Comparison of ENCODE assay signal across 26 cellular contexts in the genomic region with DNA sequence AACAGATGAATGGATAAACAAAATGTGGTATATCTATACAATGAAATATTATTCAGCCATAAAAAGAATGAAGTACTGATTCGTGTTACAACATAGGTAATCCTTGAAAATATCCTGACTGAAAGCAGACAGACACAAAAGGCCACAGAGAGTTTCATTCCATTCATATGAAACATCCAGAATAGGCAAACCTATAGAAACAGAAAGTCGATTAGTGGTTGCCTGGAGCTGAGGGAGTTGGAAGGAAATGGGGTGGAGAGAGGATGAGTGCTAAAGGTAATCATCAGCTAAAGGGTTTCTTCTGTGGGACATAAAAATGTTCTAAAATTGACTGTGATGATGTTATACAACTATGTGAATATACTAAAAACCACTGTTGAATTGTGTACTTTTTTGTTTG.
"Had no signal": no experiment of that assay in that cellular context is flagged by ENCODE, and none has a peak within 500 bp of the region (broad histone marks: within the 10 kb centered on the region; RNA-seq: fewer than 3 reads in every experiment).

No MANE protein-coding gene starts in this region.

- H3K27me3 ChIP-seq: body of pancreas, heart left ventricle, right atrium auricular region, transverse colon, vagina had no signal

- H3K4me3 ChIP-seq: body of pancreas, heart left ventricle, lower lobe of right lung, right atrium auricular region, skin epidermis, transverse colon, vagina had no signal

- H3K4me3 Mint-ChIP-seq: activated CD4-positive, alpha-beta T cell treated with anti-CD3 and anti-CD28 coated beads, Interleukin-2, amount 10 ng/mL, durations not matched to agents 24 days and 14 days; activated CD8-positive, alpha-beta T cell treated with anti-CD3 and anti-CD28 coated beads, Interleukin-2, amount 10 ng/mL, durations not matched to agents 7 days and 5 days; immature natural killer cell; mesothelial cell of epicardium; nephron progenitor cell had no signal

- H3K9me3 Mint-ChIP-seq: activated naive CD4-positive, alpha-beta T cell treated with anti-CD3 and anti-CD28 coated beads, Interleukin-2, amount 50 U/mL, for 72 hours; immature natural killer cell had no signal

- H3K27ac Mint-ChIP-seq: activated CD4-positive, alpha-beta T cell treated with anti-CD3 and anti-CD28 coated beads, Interleukin-2, amount 10 ng/mL, durations not matched to agents 24 days and 14 days; activated CD8-positive, alpha-beta T cell treated with anti-CD3 and anti-CD28 coated beads, Interleukin-2, amount 10 ng/mL, durations not matched to agents 7 days and 5 days; activated naive CD4-positive, alpha-beta T cell treated with anti-CD3 and anti-CD28 coated beads, Interleukin-2, amount 50 U/mL, for 72 hours; immature natural killer cell; mesothelial cell of epicardium; nephron progenitor cell had no signal

- H3K27me3 Mint-ChIP-seq: activated CD4-positive, alpha-beta T cell treated with anti-CD3 and anti-CD28 coated beads, Interleukin-2, amount 10 ng/mL, durations not matched to agents 24 days and 14 days had no signal

- H3K4me1 ChIP-seq: lower lobe of right lung, right atrium auricular region, vagina had no signal

- H3K27ac ChIP-seq: body of pancreas, heart left ventricle, lower lobe of right lung, right atrium auricular region, skin epidermis, transverse colon, vagina had no signal

- H3K36me3 ChIP-seq: right atrium auricular region, transverse colon, vagina had no signal

- DNase-seq: activated CD4-positive, alpha-beta T cell treated with anti-CD3 and anti-CD28 coated beads, Interleukin-2, amount 10 ng/mL, durations not matched to agents 24 days and 14 days; activated CD4-positive, CD25-positive, alpha-beta regulatory T cell; activated CD8-positive, alpha-beta memory T cell treated with anti-CD3 and anti-CD28 coated beads, Interleukin-2, amount 50 U/mL, for 4 hours; activated CD8-positive, alpha-beta T cell treated with anti-CD3 and anti-CD28 coated beads, Interleukin-2, amount 10 ng/mL, durations not matched to agents 7 days and 5 days; activated gamma-delta T cell; activated T-cell treated with anti-CD3 and anti-CD28 coated beads, Interleukin-2, amount 50 U/mL, for 48 hours; body of pancreas; central memory CD4-positive, alpha-beta T cell; cortex of kidney; effector CD8-positive, alpha-beta T cell; heart left ventricle; immature natural killer cell; left colon; lower lobe of right lung; nephron progenitor cell; occipital lobe; stimulated activated CD4-positive, alpha-beta T cell treated with anti-CD3 and anti-CD28 coated beads, Interleukin-4, amount 100 ng/mL, for 4 hours; stimulated activated CD8-positive, alpha-beta memory T cell treated with anti-CD3 and anti-CD28 coated beads, Interleukin-4, amount 100 ng/mL, for 48 hours; stimulated activated naive CD4-positive, alpha-beta T cell treated with Interleukin-2 at 50 U/mL for 16 hours; substantia nigra; transverse colon had no signal

- ATAC-seq: activated CD8-positive, alpha-beta T cell treated with anti-CD3 and anti-CD28 coated beads, Interleukin-2, amount 10 ng/mL, durations not matched to agents 7 days and 5 days; activated naive CD4-positive, alpha-beta T cell treated with anti-CD3 and anti-CD28 coated beads, Interleukin-2, amount 50 U/mL, for 72 hours; body of pancreas; heart left ventricle; left colon; lower lobe of right lung had no signal

- H3K9me3 ChIP-seq: body of pancreas, heart left ventricle, lower lobe of right lung, right atrium auricular region, transverse colon, vagina had no signal

- H3K4me1 Mint-ChIP-seq: mesothelial cell of epicardium had no signal
